Comparison of ENCODE assay signal across 1 cellular context in the genomic region with DNA sequence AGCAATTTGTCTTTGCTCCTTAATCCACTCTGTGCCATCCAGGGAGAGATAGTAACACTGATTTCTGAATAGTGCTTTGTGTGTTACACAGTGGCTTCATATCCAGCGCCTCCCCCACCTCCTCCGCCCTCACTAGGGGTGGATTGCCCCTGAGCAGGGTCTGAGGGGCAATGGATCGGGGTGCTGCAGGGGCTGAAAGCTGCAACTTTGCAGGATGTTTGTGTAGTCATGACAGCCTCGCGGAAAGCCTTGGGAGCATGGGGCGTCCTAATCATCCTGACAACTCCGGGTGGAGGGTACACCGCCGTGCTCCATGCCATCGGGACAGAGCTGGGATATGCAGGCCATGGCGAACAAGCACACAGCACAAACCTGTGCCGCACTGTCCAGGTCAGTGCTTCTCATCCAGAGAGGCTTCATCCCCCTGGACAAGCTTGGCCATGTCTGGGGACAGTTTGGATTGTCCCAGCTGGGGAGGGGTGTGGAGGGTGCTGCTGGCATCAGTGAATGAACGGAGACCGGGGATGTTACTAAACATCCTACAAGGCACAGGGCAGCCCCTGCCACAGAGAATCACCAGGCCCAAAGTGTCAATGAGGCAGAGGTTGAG.
TF ChIP-seq lines count a peak whose summit lies in the region.

No MANE protein-coding gene starts in this region.

TF ChIP-seq in IMR-90, 13 proteins besides CTCF, POLR2A, EP300 and RAD21 (continued from another document):
- TF ChIP-seq, protein P1, sequence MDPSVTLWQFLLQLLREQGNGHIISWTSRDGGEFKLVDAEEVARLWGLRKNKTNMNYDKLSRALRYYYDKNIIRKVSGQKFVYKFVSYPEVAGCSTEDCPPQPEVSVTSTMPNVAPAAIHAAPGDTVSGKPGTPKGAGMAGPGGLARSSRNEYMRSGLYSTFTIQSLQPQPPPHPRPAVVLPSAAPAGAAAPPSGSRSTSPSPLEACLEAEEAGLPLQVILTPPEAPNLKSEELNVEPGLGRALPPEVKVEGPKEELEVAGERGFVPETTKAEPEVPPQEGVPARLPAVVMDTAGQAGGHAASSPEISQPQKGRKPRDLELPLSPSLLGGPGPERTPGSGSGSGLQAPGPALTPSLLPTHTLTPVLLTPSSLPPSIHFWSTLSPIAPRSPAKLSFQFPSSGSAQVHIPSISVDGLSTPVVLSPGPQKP (IDR thresholded peaks at IDR 0.05; ENCODE audit: borderline replicate concordance, low read depth, low read length), result no peak
- no peak for TF ChIP-seq MAZ (IDR thresholded peaks at IDR 0.05; ENCODE audit: borderline replicate concordance, low read depth, low read length)
